ENCODE assay signal across 28 cellular contexts in the genomic region with DNA sequence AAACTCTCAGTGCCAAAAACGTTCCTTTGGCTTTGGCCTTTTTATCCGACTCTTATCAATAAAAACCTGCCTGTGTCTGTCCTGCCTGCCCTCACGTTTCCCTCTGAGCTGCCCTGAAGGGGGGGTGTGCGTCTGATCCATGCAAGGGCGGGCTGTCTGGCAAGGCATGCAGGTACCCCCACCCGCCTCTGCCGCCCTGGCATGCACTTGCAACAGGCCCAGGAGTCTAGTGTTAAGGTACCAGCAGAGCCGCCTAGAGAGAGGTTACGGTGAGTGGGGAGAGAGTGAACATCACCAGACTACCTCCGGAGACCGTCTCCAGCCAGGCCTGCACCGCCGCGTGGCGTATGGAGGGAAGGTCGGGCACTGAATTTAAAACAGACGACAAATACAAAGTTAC.
"Had no signal": no experiment of that assay in that cellular context is flagged by ENCODE, and none has a peak within 500 bp of the region (broad histone marks: within the 10 kb centered on the region; RNA-seq: fewer than 3 reads in every experiment).

No MANE protein-coding gene starts in this region.

- ATAC-seq: heart right ventricle; natural killer cell; pancreas; right cardiac atrium; stimulated activated memory B cell treated with anti-CD40 and anti-IgM and Interleukin-4, amounts not matched to agents 10 μg/mL and 1 μg/mL and 100 μg/mL, for 72 hours; stimulated activated naive CD8-positive, alpha-beta T cell treated with anti-CD3 and anti-CD28 coated beads, Interleukin-15, Interleukin-2, amounts not matched to agents 100 U/mL and 50 U/mL, for 24 hours; upper lobe of right lung had no signal

- H3K27me3 Mint-ChIP-seq: naive B cell; stimulated activated memory B cell treated with anti-CD40 and anti-IgM and Interleukin-4, amounts not matched to agents 10 μg/mL and 1 μg/mL and 100 μg/mL, for 72 hours had no signal

- H3K27me3 ChIP-seq: heart right ventricle, hepatocyte, pancreas, sigmoid colon, stomach, testis, thyroid gland, transverse colon, upper lobe of right lung had no signal

- DNase-seq: heart right ventricle; islet precursor cell; left ventricle myocardium inferior; mesendoderm; naive B cell; natural killer cell; nucleus accumbens; posterior cingulate gyrus; retina; sigmoid colon; small intestine; stimulated activated CD4-positive, alpha-beta T cell treated with anti-CD3 and anti-CD28 coated beads, Interleukin-1b, Interleukin-23, amount 100 ng/mL, for 48 hours; stimulated activated CD4-positive, alpha-beta T cell treated with anti-CD3 and anti-CD28 coated beads, Interleukin-2, amount 100 ng/mL, for 48 hours; stimulated activated CD4-positive, alpha-beta T cell treated with anti-CD3 and anti-CD28 coated beads, Interleukin-4, amount 100 ng/mL, for 4 hours; stimulated activated CD8-positive, alpha-beta memory T cell treated with anti-CD3 and anti-CD28 coated beads, Interleukin-4, amount 100 ng/mL, for 48 hours; stimulated activated naive CD8-positive, alpha-beta T cell treated with anti-CD3 and anti-CD28 coated beads, Interleukin-15, Interleukin-2, amounts not matched to agents 100 U/mL and 50 U/mL, for 24 hours; stomach; testis; thyroid gland; transverse colon; upper lobe of right lung had no signal

- H3K4me1 Mint-ChIP-seq: mesothelial cell of epicardium had no signal

- H3K27ac Mint-ChIP-seq: mesothelial cell of epicardium; natural killer cell; stimulated activated memory B cell treated with anti-CD40 and anti-IgM and Interleukin-4, amounts not matched to agents 10 μg/mL and 1 μg/mL and 100 μg/mL, for 72 hours had no signal

- H3K4me1 ChIP-seq: pancreas, prostate gland, testis had no signal

- H3K4me3 Mint-ChIP-seq: mesothelial cell of epicardium; naive B cell; natural killer cell; stimulated activated memory B cell treated with anti-CD40 and anti-IgM and Interleukin-4, amounts not matched to agents 10 μg/mL and 1 μg/mL and 100 μg/mL, for 72 hours had no signal

- H3K9me3 ChIP-seq: heart right ventricle, left ventricle myocardium inferior, pancreas, prostate gland, sigmoid colon, stomach, testis, thyroid gland, transverse colon, upper lobe of right lung had no signal

- H3K9me3 Mint-ChIP-seq: mesothelial cell of epicardium; naive B cell; natural killer cell; stimulated activated memory B cell treated with anti-CD40 and anti-IgM and Interleukin-4, amounts not matched to agents 10 μg/mL and 1 μg/mL and 100 μg/mL, for 72 hours had no signal

- H3K4me3 ChIP-seq: heart right ventricle, hepatocyte, left ventricle myocardium inferior, lung, pancreas, prostate gland, sigmoid colon, stomach, testis, thyroid gland, transverse colon, upper lobe of right lung had no signal

- H3K36me3 Mint-ChIP-seq: natural killer cell had no signal

- H3K27ac ChIP-seq: heart right ventricle, hepatocyte, left ventricle myocardium inferior, pancreas, prostate gland, sigmoid colon, stomach, testis, thyroid gland, transverse colon, upper lobe of right lung had no signal
